12 cellular contexts compared by ENCODE assay signal in genomic region chr3:170307998-170308398, GRCh38. TPM values are rescaled to one million over a fixed set of nuclear protein-coding genes. Genes with fewer than 3 reads are reported as not detected.
DNase-seq lines count a peak whose midpoint lies in the region; ATAC-seq and TF ChIP-seq lines count a peak whose summit lies in the region.
"Had no signal": no experiment of that assay in that cellular context is flagged by ENCODE, and none has a peak within 500 bp of the region (broad histone marks: within the 10 kb centered on the region; RNA-seq: fewer than 3 reads in every experiment).

No MANE protein-coding gene starts in this region.

- H3K4me3 ChIP-seq in AG10803 (ENCODE audit: low read length), result no peak overlapping the region
- no peak overlapping the region for H3K4me3 ChIP-seq in HFF-Myc (replicated peaks; ENCODE audit: low read depth, low read length)
- H3K4me3 ChIP-seq in foreskin fibroblast (ENCODE audit: low read depth in 1 of 2, low read length in 2 of 2), result no peak overlapping the region

- no peaks in the 10 kb centered on the region for H3K9me3 ChIP-seq in T-helper 17 cell (ENCODE audit: control insufficient read depth, low read length, poor library complexity, severe bottlenecking)

- H3K27ac Mint-ChIP-seq in T-helper 17 cell, result peak overlapping the region; percentile 43
- H3K27ac Mint-ChIP-seq: activated T-cell treated with anti-CD3 and anti-CD28 coated beads, Interleukin-2, amount 50 U/mL, for 24 hours; B cell had no signal

- no peak for ATAC-seq in T-helper 17 cell
- ATAC-seq in HG03565 (IDR thresholded peaks at IDR 0.05; ENCODE audit: unreplicated experiment), result no peak

- DNase-seq in AG10803 (ENCODE audit: low read depth) (peak; percentile 5), HFF-Myc (ENCODE audit: extremely low read depth, low read depth) (peak; percentile 26), T-helper 17 cell (no peak), foreskin fibroblast (peak; percentile 21 to 50), midbrain (lab: John Stamatoyannopoulos, UW) (no peak), GOT3 (lab: John Stamatoyannopoulos, UW) (no peak)
- DNase-seq in stimulated activated CD4-positive, alpha-beta T cell treated with anti-CD3 and anti-CD28 coated beads, Interleukin-15, amount 100 ng/mL, for 24 hours, result no peak
- DNase-seq: activated T-cell treated with anti-CD3 and anti-CD28 coated beads, Interleukin-2, amount 50 U/mL, for 24 hours; occipital lobe; stimulated activated CD4-positive, alpha-beta T cell treated with anti-CD3 and anti-CD28 coated beads, Interleukin-4, amount 100 ng/mL, for 24 hours had no signal

- no peaks in the 10 kb centered on the region for H3K4me1 Mint-ChIP-seq in T-helper 17 cell

- H3K36me3 Mint-ChIP-seq in T-helper 17 cell (ENCODE audit: low read depth), result no peaks in the 10 kb centered on the region

- TF ChIP-seq CTCF in AG10803 (conservative IDR thresholded peaks at IDR 0.05; ENCODE audit: low read length) (no peak), HFF-Myc (IDR thresholded peaks at IDR 0.05; ENCODE audit: low read depth, low read length, missing control alignments) (no peak), foreskin fibroblast (IDR thresholded peaks at IDR 0.05; ENCODE audit: low read depth, low read length) (no peak)

- H3K4me3 Mint-ChIP-seq in T-helper 17 cell, result no peak overlapping the region
- H3K4me3 Mint-ChIP-seq: activated T-cell treated with anti-CD3 and anti-CD28 coated beads, Interleukin-2, amount 50 U/mL, for 24 hours; B cell had no signal

- no peaks in the 10 kb centered on the region for H3K27me3 Mint-ChIP-seq in T-helper 17 cell
- H3K27me3 Mint-ChIP-seq: activated T-cell treated with anti-CD3 and anti-CD28 coated beads, Interleukin-2, amount 50 U/mL, for 24 hours; B cell had no signal

RNA-seq across cellular contexts. Expression of gene SKIL, which starts 49.5 kb away (rescaled TPM):
- total RNA-seq in T-helper 17 cell, result 10 to 100 TPM; 49.4 to 59.8 TPM

Comparison
In these comparisons a context has a peak if more than half of its experiments do, and no peak if none do; other contexts are left out.
1. DNase-seq: peak in AG10803 (single experiment), HFF-Myc (single experiment) and foreskin fibroblast (2 of 2); none in T-helper 17 cell (0 of 3), midbrain (single experiment), stimulated activated CD4-positive, alpha-beta T cell treated with anti-CD3 and anti-CD28 coated beads, Interleukin-15, amount 100 ng/mL, for 24 hours (single experiment) and GOT3 (single experiment).